ENCODE assay signal across 20 cellular contexts in the genomic region with DNA sequence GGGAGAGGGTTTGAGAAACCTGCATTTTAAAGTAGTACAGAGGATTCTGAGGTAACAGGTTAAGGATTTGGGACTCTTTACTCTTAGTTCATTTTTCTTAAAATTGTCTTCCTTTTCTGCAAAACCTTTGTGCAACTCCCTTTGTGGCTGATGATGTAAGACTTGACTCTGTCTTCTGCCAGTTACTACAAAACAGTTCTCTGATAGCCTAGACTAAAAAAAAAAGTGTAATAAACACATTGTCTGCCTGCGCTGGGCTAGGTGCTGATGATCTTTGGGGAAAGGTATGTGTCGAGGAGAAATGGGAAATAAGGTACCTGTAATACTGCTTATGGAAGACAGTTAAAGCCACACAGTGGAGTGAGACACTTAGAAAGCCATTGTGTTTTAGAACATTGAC. TPM values are rescaled to one million over a fixed set of nuclear protein-coding genes. Genes with fewer than 3 reads are reported as not detected.
DNase-seq lines count a peak whose midpoint lies in the region; TF ChIP-seq lines count a peak whose summit lies in the region.
"Had no signal": no experiment of that assay in that cellular context is flagged by ENCODE, and none has a peak within 500 bp of the region (broad histone marks: within the 10 kb centered on the region; RNA-seq: fewer than 3 reads in every experiment).

No MANE protein-coding gene starts in this region.

- H3K4ac ChIP-seq in neuronal stem cell (ENCODE audit: low read length) = no peak overlapping the region

- no peak overlapping the region for H3K23ac ChIP-seq in neuronal stem cell (ENCODE audit: low read depth, low read length, poor library complexity)

- H4K8ac ChIP-seq in neuronal stem cell (ENCODE audit: low read depth, low read length) = no peak overlapping the region

- H3K9ac ChIP-seq in neuronal stem cell (ENCODE audit: low read depth, low read length, poor library complexity) = no peak overlapping the region
- H3K9ac ChIP-seq: KMS-11 had no signal

- H3K4me3 ChIP-seq in left ventricle myocardium inferior (no peak overlapping the region), right atrium auricular region (no peak overlapping the region), fibroblast of pulmonary artery (replicated peaks; ENCODE audit: low read depth, low read length) (no peak overlapping the region), tibial artery (no peak overlapping the region), neuronal stem cell (ENCODE audit: low read length in 2 of 2) (no peak overlapping the region)
- H3K4me3 ChIP-seq: body of pancreas, hepatocyte had no signal

- H3K36me3 ChIP-seq in left ventricle myocardium inferior (peaks cover 14% of the 10 kb centered on the region), right atrium auricular region (no peaks in the 10 kb centered on the region), tibial artery (peaks cover 0 to 14% (median 13%) of the 10 kb centered on the region in 3 donors), neuronal stem cell (replicated peaks in 1 of 2; ENCODE audit: control insufficient read depth in 2 of 2, insufficient read depth in 2 of 2, low read length in 2 of 2) (peaks cover 0 to 5% of the 10 kb centered on the region in 2 donors)

- H3K9me3 ChIP-seq in left ventricle myocardium inferior (replicated peaks) = no peaks in the 10 kb centered on the region
- no peaks in the 10 kb centered on the region for H3K9me3 ChIP-seq in right atrium auricular region
- no peaks in the 10 kb centered on the region for H3K9me3 ChIP-seq in tibial artery
- H3K9me3 ChIP-seq in neuronal stem cell (replicated peaks in 1 of 2; ENCODE audit: control insufficient read depth in 2 of 2, insufficient read depth in 1 of 2, low read depth in 1 of 2, low read length in 2 of 2) = no peaks in the 10 kb centered on the region
- H3K9me3 ChIP-seq: body of pancreas had no signal

- H3K27ac ChIP-seq in left ventricle myocardium inferior (replicated peaks) (peak overlapping the region; percentile 38), right atrium auricular region (no peak overlapping the region), tibial artery (peak overlapping the region; percentile 18 to 22), neuronal stem cell (replicated peaks; ENCODE audit: low read length) (no peak overlapping the region)
- H3K27ac ChIP-seq: body of pancreas, hepatocyte, KMS-11 had no signal

- H2BK5ac ChIP-seq in neuronal stem cell (ENCODE audit: low read length) = no peak overlapping the region

- H3K14ac ChIP-seq in neuronal stem cell (ENCODE audit: low read length) = no peak overlapping the region

- no peak overlapping the region for H2BK120ac ChIP-seq in neuronal stem cell (ENCODE audit: low read depth, low read length)

- no peak overlapping the region for H4K91ac ChIP-seq in neuronal stem cell (ENCODE audit: low read depth, low read length, poor library complexity)

- no peaks in the 10 kb centered on the region for H3K27me3 ChIP-seq in left ventricle myocardium inferior (ENCODE audit: low read depth)
- H3K27me3 ChIP-seq in right atrium auricular region = no peaks in the 10 kb centered on the region
- no peaks in the 10 kb centered on the region for H3K27me3 ChIP-seq in tibial artery
- H3K27me3 ChIP-seq in neuronal stem cell (ENCODE audit: control insufficient read depth in 3 of 3, insufficient read depth in 3 of 3, low read depth in 1 of 3, low read length in 3 of 3) = no peaks in the 10 kb centered on the region
- H3K27me3 ChIP-seq: body of pancreas, hepatocyte had no signal

- TF ChIP-seq CTCF in left ventricle myocardium inferior (IDR thresholded peaks at IDR 0.05; ENCODE audit: borderline replicate concordance) = no peak
- TF ChIP-seq CTCF in right atrium auricular region (IDR thresholded peaks at IDR 0.05) = no peak
- no peak for TF ChIP-seq CTCF in fibroblast of pulmonary artery (IDR thresholded peaks at IDR 0.05; ENCODE audit: low read length, missing control alignments)
- no peak for TF ChIP-seq CTCF in tibial artery (IDR thresholded peaks at IDR 0.05)

- no peak for DNase-seq in left ventricle myocardium inferior
- DNase-seq in right atrium auricular region (ENCODE audit: low spot score) = no peak
- peak; percentile 62 for DNase-seq in SKM-1 treated with dmso at 0.1 percent for 144 hours (lab: John Stamatoyannopoulos, UW; ENCODE audit: unreplicated experiment)
- peak; percentile 38 for DNase-seq in fibroblast of pulmonary artery (ENCODE audit: low read depth)
- no peak for DNase-seq in tibial artery
- no peak for DNase-seq in neuronal stem cell (ENCODE audit: low spot score)
- DNase-seq in NK-92 (lab: John Stamatoyannopoulos, UW; ENCODE audit: unreplicated experiment) = no peak
- DNase-seq in T-helper 2 cell = no peak
- DNase-seq: activated CD4-positive, alpha-beta memory T cell treated with anti-CD3 and anti-CD28 coated beads, Interleukin-2, amount 10 ng/mL, durations not matched to agents 7 days and 5 days; activated naive CD4-positive, alpha-beta T cell treated with anti-CD3 and anti-CD28 coated beads, Interleukin-2, amount 10 ng/mL, durations not matched to agents 7 days and 5 days; activated T-cell treated with anti-CD3 and anti-CD28 coated beads, Interleukin-2, amount 50 U/mL, for 1 hour; body of pancreas; C1 segment of cervical spinal cord; DMS 273 treated with DMSO at 0.1 percent for 48 hours; erythroblast; NCI-H1417 treated with DMSO at 0.1 percent for 48 hours; nephron progenitor cell; stimulated activated naive CD4-positive, alpha-beta T cell treated with Interleukin-2 at 50 U/mL for 16 hours had no signal

- no peak overlapping the region for H3K4me2 ChIP-seq in neuronal stem cell (ENCODE audit: insufficient read depth, low read length, poor library complexity, severe bottlenecking)
- H3K4me2 ChIP-seq: hepatocyte, KMS-11 had no signal

- H2AFZ ChIP-seq in neuronal stem cell (ENCODE audit: low read length) = no peak overlapping the region
- H2AFZ ChIP-seq: hepatocyte had no signal

- H2AK5ac ChIP-seq in neuronal stem cell (ENCODE audit: low read depth, low read length) = no peak overlapping the region

- no peak overlapping the region for H2BK12ac ChIP-seq in neuronal stem cell (ENCODE audit: low read length)

- no peak overlapping the region for H3K18ac ChIP-seq in neuronal stem cell (ENCODE audit: low read length)

- no peaks in the 10 kb centered on the region for H3K4me1 ChIP-seq in left ventricle myocardium inferior
- no peaks in the 10 kb centered on the region for H3K4me1 ChIP-seq in right atrium auricular region
- H3K4me1 ChIP-seq in tibial artery = peaks cover 0 to 31% (median 2%) of the 10 kb centered on the region in 4 donors
- H3K4me1 ChIP-seq in neuronal stem cell (ENCODE audit: control insufficient read depth in 2 of 2, insufficient read depth in 1 of 2, low read depth in 1 of 2, low read length in 2 of 2) = no peaks in the 10 kb centered on the region
- H3K4me1 ChIP-seq: body of pancreas had no signal

- no peak overlapping the region for H2BK15ac ChIP-seq in neuronal stem cell (ENCODE audit: low read length)

- intact Hi-C loops in left ventricle myocardium inferior (cut with micrococcal nuclease) = no loop called here
- intact Hi-C loops in tibial artery (cut with DNase I; ENCODE audit: low total_unique reads) = no loop called here

- no CpG with 5 or more reads among the region's 2 CpGs for WGBS in neuronal stem cell (ENCODE audit: extremely low coverage in 2 of 2, insufficient read length in 2 of 2, insufficient replicate concordance in 1 of 2), 2 donors

- H3K79me1 ChIP-seq in neuronal stem cell (ENCODE audit: low read depth, low read length) = no peaks in the 10 kb centered on the region

RNA-seq across cellular contexts. Expression of gene IL13RA1, which starts 28.7 kb away (rescaled TPM):
- 14.8 TPM for total RNA-seq in left ventricle myocardium inferior
- 10 to 100 TPM; 14.5 to 29.8 TPM for total RNA-seq in right atrium auricular region
- 2.0 TPM for polyA plus RNA-seq in neuronal stem cell (2013, experiment 1 of 2)
- 2.2 TPM for polyA plus RNA-seq in neuronal stem cell (2013, experiment 2 of 2)
- total RNA-seq: activated CD4-positive, alpha-beta memory T cell treated with anti-CD3 and anti-CD28 coated beads, Interleukin-2, amount 10 ng/mL, durations not matched to agents 7 days and 5 days had no signal

Comparison
In these comparisons a context has a peak if more than half of its experiments do, and no peak if none do; other contexts are left out.
1. H3K27ac ChIP-seq: peak in left ventricle myocardium inferior (single experiment) and tibial artery (2 of 2); none in right atrium auricular region (0 of 2) and neuronal stem cell (single experiment).
2. DNase-seq: peak in SKM-1 treated with dmso at 0.1 percent for 144 hours (single experiment) and fibroblast of pulmonary artery (single experiment); none in left ventricle myocardium inferior (single experiment), right atrium auricular region (single experiment), tibial artery (0 of 2), neuronal stem cell (single experiment), NK-92 (single experiment) and T-helper 2 cell (0 of 5).